ENCODE assay signal across 19 cellular contexts in genomic region chr2:68218343-68218901, GRCh38. TPM values are rescaled to one million over a fixed set of nuclear protein-coding genes. Genes with fewer than 3 reads are reported as not detected.
A peak's percentile ranks its signal among the peaks of the same experiment; 100 is the strongest.
DNase-seq lines count a peak whose midpoint lies in the region; ATAC-seq, FAIRE-seq and TF ChIP-seq lines count a peak whose summit lies in the region.
"Had no signal": no experiment of that assay in that cellular context is flagged by ENCODE, and none has a peak within 500 bp of the region (broad histone marks: within the 10 kb centered on the region; RNA-seq: fewer than 3 reads in every experiment).

No MANE protein-coding gene starts in this region.

- CTCF ChIA-PET in CD4-positive, alpha-beta memory T cell (lab: Charles Lee; ENCODE audit: partially characterized antibody), result interaction anchor here (1.8 to 3.3 kb wide), 2 partner anchors 11 to 22 kb away, joined by 4 to 20 read pairs; no protein-coding TSS in a partner anchor
- CTCF ChIA-PET in IMR-90 (lab: Yijun Ruan, JAX), result no interaction called here
- CTCF ChIA-PET in K562 (lab: Yijun Ruan, JAX; ENCODE audit: low intra/inter-chr PET ratio), result no interaction called here

- POLR2A ChIA-PET in CD4-positive, alpha-beta memory T cell (lab: Charles Lee; ENCODE audit: partially characterized antibody), result no interaction called here
- POLR2A ChIA-PET in IMR-90 (lab: Charles Lee; ENCODE audit: unreplicated experiment), result no interaction called here
- POLR2A ChIA-PET in K562 (lab: Yijun Ruan, JAX), result interaction anchor here (1.1 to 1.9 kb wide), 4 partner anchors 10 to 18 kb away, joined by 5 read pairs; no protein-coding TSS in a partner anchor

- H3K56ac ChIP-seq in IMR-90 (ENCODE audit: extremely low read depth, insufficient read depth, low read length), result no peak overlapping the region

- H3K9ac ChIP-seq in IMR-90 (ENCODE audit: low read depth, low read length) (no peak overlapping the region), K562 (ENCODE audit: insufficient read depth in 1 of 2, low read depth in 2 of 2, low read length in 2 of 2) (0 out of 4 replicates have a peak overlapping the region, but pooled peaks of 1 of the 2 experiments have one; percentile 10)
- H3K9ac ChIP-seq: BLaER1 had no signal

- H2AK5ac ChIP-seq in IMR-90 (ENCODE audit: low read depth, low read length), result no peak overlapping the region

- H2BK20ac ChIP-seq in IMR-90 (ENCODE audit: low read depth, low read length), result no peak overlapping the region

- in situ Hi-C loops in IMR-90 (cut with MboI; ENCODE audit: low sequenced_read_pairs) (no loop called here), K562 (cut with MboI) (no loop called here)

- H3K9me1 ChIP-seq in IMR-90 (ENCODE audit: insufficient read depth, low read length) (0 out of 2 replicates have a peak, but pooled peaks cover 4% of the 10 kb centered on the region), K562 (ENCODE audit: control insufficient read depth, insufficient read depth, low read length) (no peaks in the 10 kb centered on the region)

- TF ChIP-seq RAD21 in IMR-90 (IDR thresholded peaks at IDR 0.05; ENCODE audit: low read length) (no peak), K562 (CRISPR knock-in tag; conservative IDR thresholded peaks at IDR 0.05 in 1 of 2, IDR thresholded peaks at IDR 0.05 in 1 of 2) (no peak)

- TF ChIP-seq CTCF in IMR-90 (conservative IDR thresholded peaks at IDR 0.05; ENCODE audit: low read depth, low read length) (no peak), K562 (IDR thresholded peaks at IDR 0.05 in 2 of 3, conservative IDR thresholded peaks at IDR 0.05 in 1 of 3; ENCODE audit: insufficient read depth in 2 of 3, low read depth in 1 of 3, low read length in 3 of 3) (no peak), tibial nerve (IDR thresholded peaks at IDR 0.05) (no peak)

- FAIRE-seq in K562 (lab: Jason Lieb, UNC) (no peak), urothelium cell line (lab: Jason Lieb, UNC) (no peak)
- FAIRE-seq: GM18507 had no signal

- H3K14ac ChIP-seq in IMR-90 (replicated peaks; ENCODE audit: low read depth, low read length), result no peak overlapping the region

- dilution Hi-C loops in IMR-90 (cut with HindIII; ENCODE audit: low sequenced_read_pairs, unreplicated experiment), result no loop called here

- peak overlapping the region; percentile 12 to 71 (median 46) for H3K4me3 Mint-ChIP-seq in CD4-positive, alpha-beta memory T cell
- H3K4me3 Mint-ChIP-seq in natural killer cell treated with Interleukin-12 subunit alpha and Interleukin-12 subunit beta and Interleukin-15 and Interleukin-18, amount 100 ng/mL, for 72 hours, result peak overlapping the region; percentile 43
- H3K4me3 Mint-ChIP-seq: activated CD4-positive, alpha-beta memory T cell treated with anti-CD3 and anti-CD28 coated beads for 36 hours had no signal

- H3K4ac ChIP-seq in IMR-90 (ENCODE audit: low read depth, low read length), result no peak overlapping the region

- no peak overlapping the region for H2BK120ac ChIP-seq in IMR-90 (ENCODE audit: low read depth, low read length)

- no peak overlapping the region for H3K4me3 ChIP-seq in CD4-positive, alpha-beta memory T cell (ENCODE audit: low read length in 2 of 2)
- no peak overlapping the region for H3K4me3 ChIP-seq in IMR-90 (ENCODE audit: insufficient read depth, low read depth, low read length)
- H3K4me3 ChIP-seq in K562, result no peak overlapping the region
- no peak overlapping the region for H3K4me3 ChIP-seq in tibial nerve
- H3K4me3 ChIP-seq: BLaER1, HAP-1, heart right ventricle, right atrium auricular region had no signal

- TF ChIP-seq EP300 in K562 (IDR thresholded peaks at IDR 0.05; ENCODE audit: low read length), result no peak
- no peak for TF ChIP-seq EP300 in tibial nerve (IDR thresholded peaks at IDR 0.05)

- H3K23ac ChIP-seq in IMR-90 (ENCODE audit: low read depth, low read length), result no peak overlapping the region

- H4K5ac ChIP-seq in IMR-90 (ENCODE audit: low read depth, low read length), result no peak overlapping the region; the same call in 1 of the 2 replicates

- H4K20me1 ChIP-seq in IMR-90 (ENCODE audit: insufficient read depth, low read length) (peaks cover 67% of the 10 kb centered on the region), K562 (replicated peaks; ENCODE audit: control insufficient read depth, insufficient read depth, low read length) (no peaks in the 10 kb centered on the region; the same call in 1 of the 2 replicates)

- H3K27ac Mint-ChIP-seq in CD4-positive, alpha-beta memory T cell, result peak overlapping the region in 4 of 7 donors; percentile 1 to 67 (median 33)
- H3K27ac Mint-ChIP-seq in natural killer cell treated with Interleukin-12 subunit alpha and Interleukin-12 subunit beta and Interleukin-15 and Interleukin-18, amount 100 ng/mL, for 72 hours, result peak overlapping the region in 1 of 2 donors; percentile 35
- H3K27ac Mint-ChIP-seq: activated CD4-positive, alpha-beta memory T cell treated with anti-CD3 and anti-CD28 coated beads for 36 hours had no signal

- H3K79me2 ChIP-seq in K562 (ENCODE audit: control insufficient read depth, insufficient read depth, low read length), result peaks cover 100% of the 10 kb centered on the region

- peaks cover 53 to 91% (median 72%) of the 10 kb centered on the region in 4 donors for H3K4me1 Mint-ChIP-seq in CD4-positive, alpha-beta memory T cell
- peaks cover 44 to 75% of the 10 kb centered on the region in 2 donors for H3K4me1 Mint-ChIP-seq in natural killer cell treated with Interleukin-12 subunit alpha and Interleukin-12 subunit beta and Interleukin-15 and Interleukin-18, amount 100 ng/mL, for 72 hours (ENCODE audit: low read depth in 2 of 2)

- no peak for TF ChIP-seq POLR2A in IMR-90 (IDR thresholded peaks at IDR 0.05; ENCODE audit: low read depth, low read length)
- TF ChIP-seq POLR2A in K562 (conservative IDR thresholded peaks at IDR 0.05), result no peak
- TF ChIP-seq POLR2A in tibial nerve (IDR thresholded peaks at IDR 0.05), result no peak

- BruUV-seq in IMR-90 (replicated peaks; lab: Mats Ljungman, UMichigan) (no TSS peak), K562 (replicated peaks; lab: Mats Ljungman, UMichigan) (no TSS peak)

- no peak overlapping the region for H2AK9ac ChIP-seq in IMR-90 (replicated peaks; ENCODE audit: low read depth, low read length, poor library complexity)

- peaks cover 0 to 2% (median 0%) of the 10 kb centered on the region in 8 donors for H3K9me3 Mint-ChIP-seq in CD4-positive, alpha-beta memory T cell
- H3K9me3 Mint-ChIP-seq in natural killer cell treated with Interleukin-12 subunit alpha and Interleukin-12 subunit beta and Interleukin-15 and Interleukin-18, amount 100 ng/mL, for 72 hours, result no peaks in the 10 kb centered on the region
- H3K9me3 Mint-ChIP-seq: activated CD4-positive, alpha-beta memory T cell treated with anti-CD3 and anti-CD28 coated beads for 36 hours had no signal

- H3K27ac ChIP-seq in CD4-positive, alpha-beta memory T cell (ENCODE audit: low read depth, low read length), result no peak overlapping the region
- H3K27ac ChIP-seq in IMR-90 (ENCODE audit: insufficient read depth, low read length), result no peak overlapping the region; the same call in 1 of the 2 replicates
- H3K27ac ChIP-seq in K562 (ENCODE audit: extremely low read depth, low read depth, low read length), result peak overlapping the region; percentile 63
- no peak overlapping the region for H3K27ac ChIP-seq in tibial nerve
- H3K27ac ChIP-seq: BLaER1, heart right ventricle, right atrium auricular region had no signal

- intact Hi-C loops in CD4-positive, alpha-beta memory T cell (cut with micrococcal nuclease), result loop anchor here (2.0 kb wide), 1 partner anchor 14 kb away; no protein-coding TSS in a partner anchor
- intact Hi-C loops in IMR-90 (cut with micrococcal nuclease) (no loop called here), K562 (cut with micrococcal nuclease) (no loop called here)

- WGBS in IMR-90 (ENCODE audit: extremely low coverage in 2 of 2, insufficient read length in 1 of 2), 2 experiments, result no CpG with 5 or more reads among the region's 1 CpG
- WGBS in K562 (ENCODE audit: insufficient coverage, low coverage, missing lambda C conversion rate), result 0% methylated on average over 1 of the region's 1 CpG
- 33 to 58% methylated on average over 1 of the region's 1 CpG for WGBS in tibial nerve, 2 donors

- H2AFZ ChIP-seq in IMR-90 (replicated peaks; ENCODE audit: low read length, poor library complexity) (no peak overlapping the region), K562 (ENCODE audit: low read depth, low read length) (no peak overlapping the region)

- H3K79me1 ChIP-seq in IMR-90 (ENCODE audit: low read depth in 1 of 2, low read length in 2 of 2), result peaks cover 5 to 65% of the 10 kb centered on the region in 2 experiments

- H4K8ac ChIP-seq in IMR-90 (ENCODE audit: low read depth in 2 of 2, low read length in 2 of 2), result no peak overlapping the region

- H3K4me2 ChIP-seq in IMR-90 (ENCODE audit: low read depth, low read length), result peak overlapping the region; percentile 41; the same call in 1 of the 2 replicates
- no peak overlapping the region for H3K4me2 ChIP-seq in K562 (ENCODE audit: insufficient read depth, low read length)
- H3K4me2 ChIP-seq: BLaER1 had no signal

- no peak overlapping the region for H4K91ac ChIP-seq in IMR-90 (ENCODE audit: insufficient read depth, low read depth, low read length)

- no peaks in the 10 kb centered on the region for H3K9me3 ChIP-seq in CD4-positive, alpha-beta memory T cell (ENCODE audit: control insufficient read depth in 1 of 2, low read length in 2 of 2)
- H3K9me3 ChIP-seq in IMR-90 (ENCODE audit: control insufficient read depth, insufficient read depth, low read length) (peaks cover 2% of the 10 kb centered on the region; the same call in 1 of the 2 replicates), K562 (replicated peaks; ENCODE audit: control insufficient read depth, insufficient read depth, low read depth, low read length) (no peaks in the 10 kb centered on the region), tibial nerve (no peaks in the 10 kb centered on the region)
- H3K9me3 ChIP-seq: adrenal gland, HAP-1, right atrium auricular region had no signal

- no peaks in the 10 kb centered on the region for H3K27me3 ChIP-seq in CD4-positive, alpha-beta memory T cell (ENCODE audit: insufficient read depth, low read length)
- H3K27me3 ChIP-seq in IMR-90 (ENCODE audit: control insufficient read depth, insufficient read depth, low read length), result no peaks in the 10 kb centered on the region
- H3K27me3 ChIP-seq in K562 (ENCODE audit: control insufficient read depth in 2 of 2, insufficient read depth in 2 of 2, low read length in 2 of 2), result no peaks in the 10 kb centered on the region
- H3K27me3 ChIP-seq in tibial nerve, result no peaks in the 10 kb centered on the region
- H3K27me3 ChIP-seq: adrenal gland, BLaER1, heart right ventricle, right atrium auricular region had no signal

- H3K4me1 ChIP-seq in CD4-positive, alpha-beta memory T cell (ENCODE audit: insufficient read depth, low read length), result peaks cover 89% of the 10 kb centered on the region
- H3K4me1 ChIP-seq in IMR-90 (ENCODE audit: control insufficient read depth, insufficient read depth, low read length), result peaks cover 18% of the 10 kb centered on the region
- peaks cover 3 to 24% of the 10 kb centered on the region in 2 experiments for H3K4me1 ChIP-seq in K562 (replicated peaks in 1 of 2; ENCODE audit: control insufficient read depth in 2 of 2, insufficient read depth in 2 of 2, low read length in 2 of 2)
- H3K4me1 ChIP-seq in tibial nerve, result peaks cover 0 to 46% (median 9%) of the 10 kb centered on the region in 4 donors
- H3K4me1 ChIP-seq: HAP-1 had no signal

- no peak for ATAC-seq in IMR-90 (ENCODE audit: low read depth)
- no peak for ATAC-seq in K562
- no peak for ATAC-seq in natural killer cell treated with Interleukin-12 subunit alpha and Interleukin-12 subunit beta and Interleukin-15 and Interleukin-18, amount 100 ng/mL, for 72 hours
- ATAC-seq: heart right ventricle had no signal

- DNase-seq in CD4-positive, alpha-beta memory T cell, result no peak
- no peak for DNase-seq in IMR-90
- DNase-seq in K562 (ENCODE audit: extremely low read depth in 1 of 4, low spot score in 3 of 4), result no peak
- no peak for DNase-seq in natural killer cell treated with Interleukin-12 subunit alpha and Interleukin-12 subunit beta and Interleukin-15 and Interleukin-18, amount 100 ng/mL, for 72 hours (ENCODE audit: low spot score)
- DNase-seq in epidermal melanocyte (ENCODE audit: insufficient read length, low spot score), result no peak
- no peak for DNase-seq in tibial nerve (ENCODE audit: low spot score in 2 of 2)
- no peak for DNase-seq in urothelium cell line (ENCODE audit: low spot score)
- DNase-seq: activated CD4-positive, alpha-beta memory T cell treated with anti-CD3 and anti-CD28 coated beads for 36 hours; adrenal gland; DMS53; heart right ventricle; islet precursor cell; KBM-7; NCI-H1105; NCI-H2171 had no signal

- peak overlapping the region; percentile 15 for H2BK5ac ChIP-seq in IMR-90 (ENCODE audit: low read depth, low read length, poor library complexity, severe bottlenecking)

- H3K36me3 Mint-ChIP-seq in CD4-positive, alpha-beta memory T cell, result peaks cover 13 to 35% of the 10 kb centered on the region in 2 donors
- peaks cover 6% of the 10 kb centered on the region for H3K36me3 Mint-ChIP-seq in natural killer cell treated with Interleukin-12 subunit alpha and Interleukin-12 subunit beta and Interleukin-15 and Interleukin-18, amount 100 ng/mL, for 72 hours

- H3K18ac ChIP-seq in IMR-90 (ENCODE audit: low read depth, low read length), result peak overlapping the region; percentile 87; the same call in 1 of the 2 replicates

- H2BK15ac ChIP-seq in IMR-90 (ENCODE audit: low read depth, low read length), result no peak overlapping the region

- peaks cover 9% of the 10 kb centered on the region for H3K36me3 ChIP-seq in CD4-positive, alpha-beta memory T cell (ENCODE audit: insufficient read depth, low read length)
- H3K36me3 ChIP-seq in IMR-90 (ENCODE audit: control insufficient read depth, insufficient read depth, low read length) (peaks cover 9% of the 10 kb centered on the region), K562 (ENCODE audit: control insufficient read depth, insufficient read depth, low read length) (peaks cover 15% of the 10 kb centered on the region), tibial nerve (no peaks in the 10 kb centered on the region)
- H3K36me3 ChIP-seq: adrenal gland, right atrium auricular region had no signal

- no peaks in the 10 kb centered on the region for H3K27me3 Mint-ChIP-seq in CD4-positive, alpha-beta memory T cell
- no peaks in the 10 kb centered on the region for H3K27me3 Mint-ChIP-seq in natural killer cell treated with Interleukin-12 subunit alpha and Interleukin-12 subunit beta and Interleukin-15 and Interleukin-18, amount 100 ng/mL, for 72 hours
- H3K27me3 Mint-ChIP-seq: activated CD4-positive, alpha-beta memory T cell treated with anti-CD3 and anti-CD28 coated beads for 36 hours had no signal

RNA-seq across cellular contexts. Expression of gene PPP3R1, which starts 33.9 kb away (rescaled TPM):
- total RNA-seq in CD4-positive, alpha-beta memory T cell, result 10 to 100 TPM; 74.8 to 76.8 TPM
- 1 to 10 TPM; 3.9 to 5.4 TPM for polyA plus RNA-seq in CD4-positive, alpha-beta memory T cell
- total RNA-seq in IMR-90 (2012; rRNA removed) (9.1 and 18.1 TPM in 2 replicates), K562 (2014; rRNA removed) (10.5 and 12.5 TPM in 2 replicates), K562 (2014; rRNA removed; fragmentation: Illumina TruSeq; extraction: Trizol) (38.1 and 44.4 TPM in 2 replicates), K562 (2015; rRNA removed; fragmentation: Illumina TruSeq; extraction: Trizol) (29.3 and 30.0 TPM in 2 replicates), K562 (2021) (69.5 and 70.0 TPM in 2 replicates), tibial nerve (10 to 100 TPM; 31.5 to 41.7 (median 36.3) TPM)
- polyA plus RNA-seq in IMR-90 (2012; rRNA removed) (11.0 and 17.3 TPM in 2 replicates), K562 (2011; rRNA removed) (6.9 and 22.2 TPM in 2 replicates), K562 (2014; fragmentation: Illumina TruSeq; extraction: Trizol) (44.2 and 48.8 TPM in 2 replicates), K562 (2014; fragmentation: Nextera tagmentation; extraction: Ambion mirVana) (10 to 100 TPM in 1 of 2 experiments, 1 to 10 TPM in 1; 3.7 to 12.3 TPM), K562 (2014; rRNA removed) (23.2 and 24.8 TPM in 2 replicates)
- 2.4 and 3.5 TPM in 2 replicates for polyA plus RNA-seq in IMR-90 (2012; cell fraction: cytosol; rRNA removed)
- 0.82 and 7.4 TPM in 2 replicates for polyA plus RNA-seq in IMR-90 (2012; cell fraction: nucleus; rRNA removed; ENCODE audit: low replicate concordance)
- 5.5 and 20.3 TPM in 2 replicates for total RNA-seq in K562 (2011; cell fraction: chromatin; rRNA removed; ENCODE audit: low replicate concordance)
- 4.0 and 5.4 TPM in 2 replicates for total RNA-seq in K562 (2011; cell fraction: nucleolus; rRNA removed)
- total RNA-seq in K562 (2011; cell fraction: nucleoplasm; rRNA removed), result 16.5 and 35.3 TPM in 2 replicates
- 4.3 and 6.2 TPM in 2 replicates for polyA plus RNA-seq in K562 (2011; cell fraction: cytosol; rRNA removed)
- polyA plus RNA-seq in K562 (2011; cell fraction: nucleus; rRNA removed), result 4.3 and 5.0 TPM in 2 replicates
- polyA plus RNA-seq in K562 (2012), result 39.5 and 45.7 TPM in 2 replicates
- 18.4 and 33.2 TPM in 2 replicates for polyA minus RNA-seq in K562 (2011; rRNA and poly(A)+ RNA removed)
- 16.5 and 25.1 TPM in 2 replicates for polyA minus RNA-seq in K562 (2011; cell fraction: cytosol; rRNA and poly(A)+ RNA removed)
- 5.4 and 6.0 TPM in 2 replicates for polyA minus RNA-seq in K562 (2011; cell fraction: nucleus; rRNA and poly(A)+ RNA removed)
- total RNA-seq in natural killer cell treated with Interleukin-12 subunit alpha and Interleukin-12 subunit beta and Interleukin-15 and Interleukin-18, amount 100 ng/mL, for 72 hours, result 10 to 100 TPM; 85.9 to 90.7 TPM
